14 cellular contexts compared by ENCODE assay signal in the genomic region with DNA sequence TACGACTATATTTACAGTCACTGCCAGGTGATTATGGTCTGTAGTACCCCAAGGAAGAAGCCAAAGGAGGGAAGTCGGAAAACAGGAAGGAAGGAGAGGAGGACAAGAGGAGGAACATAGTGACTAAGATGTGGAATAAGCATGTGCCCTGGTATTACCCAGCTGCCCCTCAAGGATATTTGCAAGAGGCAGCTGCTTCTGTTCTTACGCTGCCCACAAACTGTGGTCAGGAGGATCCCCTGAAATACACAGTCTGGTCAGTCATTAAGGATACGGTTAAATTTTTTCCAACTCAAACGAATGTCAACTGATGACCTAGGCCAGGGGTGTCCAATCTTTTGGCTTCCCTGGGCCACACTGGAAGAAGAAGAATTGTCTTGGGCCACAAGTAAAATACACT.
DNase-seq lines count a peak whose midpoint lies in the region; ATAC-seq, FAIRE-seq and TF ChIP-seq lines count a peak whose summit lies in the region.
"Had no signal": no experiment of that assay in that cellular context is flagged by ENCODE, and none has a peak within 500 bp of the region (broad histone marks: within the 10 kb centered on the region; RNA-seq: fewer than 3 reads in every experiment).

No MANE protein-coding gene starts in this region.

- H3K27me3 ChIP-seq in SJCRH30 = no peaks in the 10 kb centered on the region
- H3K27me3 ChIP-seq: BLaER1 had no signal

- no peaks in the 10 kb centered on the region for H3K27me3 Mint-ChIP-seq in activated naive CD4-positive, alpha-beta T cell treated with anti-CD3 and anti-CD28 coated beads, Interleukin-2, amount 50 U/mL, for 24 hours

- no peaks in the 10 kb centered on the region for H3K9me3 Mint-ChIP-seq in activated naive CD4-positive, alpha-beta T cell treated with anti-CD3 and anti-CD28 coated beads, Interleukin-2, amount 50 U/mL, for 24 hours
- H3K9me3 Mint-ChIP-seq in activated naive CD4-positive, alpha-beta T cell treated with anti-CD3 and anti-CD28 coated beads, Interleukin-2, amount 50 U/mL, for 72 hours = no peaks in the 10 kb centered on the region

- H3K36me3 ChIP-seq in SJCRH30 = no peaks in the 10 kb centered on the region
- H3K36me3 ChIP-seq: BLaER1 had no signal

- no peaks in the 10 kb centered on the region for H3K9me3 ChIP-seq in SJCRH30 (replicated peaks)
- H3K9me3 ChIP-seq: BLaER1 had no signal

- H3K36me3 Mint-ChIP-seq in activated naive CD4-positive, alpha-beta T cell treated with anti-CD3 and anti-CD28 coated beads, Interleukin-2, amount 50 U/mL, for 24 hours = peaks cover 2% of the 10 kb centered on the region
- H3K36me3 Mint-ChIP-seq in activated naive CD4-positive, alpha-beta T cell treated with anti-CD3 and anti-CD28 coated beads, Interleukin-2, amount 50 U/mL, for 72 hours = no peaks in the 10 kb centered on the region

- no peak for DNase-seq in activated naive CD4-positive, alpha-beta T cell treated with anti-CD3 and anti-CD28 coated beads, Interleukin-2, amount 50 U/mL, for 72 hours (ENCODE audit: low spot score in 2 of 2)
- DNase-seq in SJCRH30 (peak; percentile 11 to 38), myocyte (ENCODE audit: low read depth) (peak; percentile 85), GM12892 (ENCODE audit: insufficient read length) (no peak)
- DNase-seq in NK-92 treated with Interleukin-12 subunit alpha and Interleukin-12 subunit beta, amount 100 ng/mL, for 24 hours (lab: John Stamatoyannopoulos, UW) = no peak
- DNase-seq: 8988T, AML-193, GF-D8, HCEC 1CT, HFFc6 had no signal

- no peak for TF ChIP-seq POLR2A in GM12892 (IDR thresholded peaks at IDR 0.05; ENCODE audit: low read depth, low read length)

- ATAC-seq in activated naive CD4-positive, alpha-beta T cell treated with anti-CD3 and anti-CD28 coated beads, Interleukin-2, amount 50 U/mL, for 72 hours = no peak
- ATAC-seq in HG03039 (IDR thresholded peaks at IDR 0.05; ENCODE audit: unreplicated experiment) = no peak

- no peaks in the 10 kb centered on the region for H3K4me1 ChIP-seq in SJCRH30

- H3K4me1 Mint-ChIP-seq in activated naive CD4-positive, alpha-beta T cell treated with anti-CD3 and anti-CD28 coated beads, Interleukin-2, amount 50 U/mL, for 24 hours = peaks cover 7% of the 10 kb centered on the region

- no peak overlapping the region for H3K4me3 ChIP-seq in SJCRH30
- H3K4me3 ChIP-seq: BLaER1 had no signal

- no peak overlapping the region for H3K27ac ChIP-seq in SJCRH30
- H3K27ac ChIP-seq: BLaER1, HL-60 had no signal

- no peak overlapping the region for H3K4me3 Mint-ChIP-seq in activated naive CD4-positive, alpha-beta T cell treated with anti-CD3 and anti-CD28 coated beads, Interleukin-2, amount 50 U/mL, for 24 hours
- H3K4me3 Mint-ChIP-seq: HFFc6 had no signal

- no peak for FAIRE-seq in GM12892 (lab: Jason Lieb, UNC)

- H3K27ac Mint-ChIP-seq in activated naive CD4-positive, alpha-beta T cell treated with anti-CD3 and anti-CD28 coated beads, Interleukin-2, amount 50 U/mL, for 24 hours = peak overlapping the region; percentile 8
- H3K27ac Mint-ChIP-seq in activated naive CD4-positive, alpha-beta T cell treated with anti-CD3 and anti-CD28 coated beads, Interleukin-2, amount 50 U/mL, for 72 hours = no peak overlapping the region
- H3K27ac Mint-ChIP-seq: HFFc6 had no signal

Comparison
In these comparisons a context has a peak if more than half of its experiments do, and no peak if none do; other contexts are left out.
1. DNase-seq: peak in SJCRH30 (2 of 2) and myocyte (single experiment); none in activated naive CD4-positive, alpha-beta T cell treated with anti-CD3 and anti-CD28 coated beads, Interleukin-2, amount 50 U/mL, for 72 hours (0 of 2), NK-92 treated with Interleukin-12 subunit alpha and Interleukin-12 subunit beta, amount 100 ng/mL, for 24 hours (single experiment) and GM12892 (single experiment).